In genomic region chr21:37655601-37656300, GRCh38 we compare ENCODE assay signal across 22 cellular contexts.
A peak's percentile ranks its signal among the peaks of the same experiment; 100 is the strongest.
DNase-seq lines count a peak whose midpoint lies in the region; ATAC-seq, FAIRE-seq and TF ChIP-seq lines count a peak whose summit lies in the region.
"Had no signal": no experiment of that assay in that cellular context is flagged by ENCODE, and none has a peak within 500 bp of the region (broad histone marks: within the 10 kb centered on the region; RNA-seq: fewer than 3 reads in every experiment).

No MANE protein-coding gene starts in this region.

- no peak overlapping the region for H3K14ac ChIP-seq in H1 (ENCODE audit: insufficient read length)

- H3K9ac ChIP-seq in H1 (replicated peaks in 1 of 4; ENCODE audit: extremely low read depth in 1 of 4, low read depth in 3 of 4, low read length in 3 of 4) (no peak overlapping the region), PC-3 (ENCODE audit: low read length) (no peak overlapping the region)

- H4K91ac ChIP-seq in H1 (replicated peaks; ENCODE audit: insufficient read length, low read length): no peak overlapping the region

- H3K18ac ChIP-seq in H1 (ENCODE audit: extremely low read depth, low read length): no peak overlapping the region

- TF ChIP-seq CTCF in H1 (IDR thresholded peaks at IDR 0.05; ENCODE audit: control extremely low read depth in 1 of 3, insufficient read depth in 1 of 3, low read depth in 1 of 3, low read length in 3 of 3): no peak
- TF ChIP-seq CTCF in nephron (IDR thresholded peaks at IDR 0.05; ENCODE audit: unreplicated experiment in 3 of 3): no peak
- no peak for TF ChIP-seq CTCF in GM10248 (IDR thresholded peaks at IDR 0.05; ENCODE audit: control extremely low read depth, extremely low read depth, low read depth, missing control alignments)
- TF ChIP-seq CTCF in PC-3 (conservative IDR thresholded peaks at IDR 0.05; ENCODE audit: low read depth, low read length): no peak

- H3K27ac Mint-ChIP-seq in nephron: peak overlapping the region in 2 of 3 experiments; percentile 37 to 58
- H3K27ac Mint-ChIP-seq in activated naive CD8-positive, alpha-beta T cell treated with anti-CD3 and anti-CD28 coated beads, Interleukin-2, amount 50 U/mL, for 24 hours: no peak overlapping the region
- H3K27ac Mint-ChIP-seq: B cell had no signal

- no peak overlapping the region for H3K23ac ChIP-seq in H1 (ENCODE audit: insufficient read length)

- H2BK20ac ChIP-seq in H1 (ENCODE audit: low read length): peak overlapping the region; percentile 26; the same call in 1 of the 2 replicates

- no peak for TF ChIP-seq POLR2A in H1 (IDR thresholded peaks at IDR 0.05; ENCODE audit: control extremely low read depth in 1 of 2, low read depth in 2 of 2, low read length in 2 of 2)

- H2BK12ac ChIP-seq in H1 (ENCODE audit: low read depth, low read length): no peak overlapping the region; the same call in 1 of the 2 replicates

- no peaks in the 10 kb centered on the region for H3K27me3 ChIP-seq in H1 (replicated peaks in 1 of 4; ENCODE audit: control insufficient read depth in 3 of 4, extremely low read depth in 1 of 4, insufficient read depth in 3 of 4, low read length in 3 of 4)
- peaks cover 22% of the 10 kb centered on the region for H3K27me3 ChIP-seq in PC-3 (ENCODE audit: low read length)
- H3K27me3 ChIP-seq: SJCRH30 had no signal

- 95% methylated on average over 6 of the region's 6 CpGs; no CpG with 5 or more reads in 1 of the 2 experiments for WGBS in H1 (ENCODE audit: extremely low coverage in 1 of 2, insufficient coverage in 1 of 2, insufficient read length in 1 of 2, insufficient replicate concordance in 2 of 2, low coverage in 1 of 2, low lambda C conversion rate in 2 of 2, missing lambda C conversion rate in 1 of 2), 2 experiments

- POLR2A ChIA-PET in H1 (lab: Charles Lee; ENCODE audit: partially characterized antibody): interaction anchor here (1.0 to 1.7 kb wide), 3 partner anchors 8 to 19 kb away, joined by 3 to 6 read pairs (median 4); no protein-coding TSS in a partner anchor
- POLR2A ChIA-PET in GM10248 (lab: Yijun Ruan, JAX): no interaction called here
- POLR2A ChIA-PET in PC-3 (lab: Charles Lee; ENCODE audit: unreplicated experiment): no interaction called here

- no peaks in the 10 kb centered on the region for H3K9me3 Mint-ChIP-seq in nephron
- no peaks in the 10 kb centered on the region for H3K9me3 Mint-ChIP-seq in activated naive CD8-positive, alpha-beta T cell treated with anti-CD3 and anti-CD28 coated beads, Interleukin-2, amount 50 U/mL, for 24 hours

- H2AFZ ChIP-seq in H1 (ENCODE audit: low read length) (no peak overlapping the region), PC-3 (ENCODE audit: low read length) (no peak overlapping the region)

- H3K4me3 ChIP-seq in H1 (ENCODE audit: extremely low read depth in 1 of 4, insufficient read depth in 2 of 4, low read depth in 3 of 4, low read length in 4 of 4) (no peak overlapping the region), PC-3 (ENCODE audit: low read length) (no peak overlapping the region)
- H3K4me3 ChIP-seq: MG63, SJCRH30 had no signal

- H3K79me2 ChIP-seq in H1 (ENCODE audit: control insufficient read depth in 1 of 2, insufficient read depth in 2 of 2, low read length in 2 of 2): no peaks in the 10 kb centered on the region
- no peaks in the 10 kb centered on the region for H3K79me2 ChIP-seq in PC-3 (ENCODE audit: low read length)

- no peak overlapping the region for H3K4me3 Mint-ChIP-seq in nephron
- H3K4me3 Mint-ChIP-seq in activated naive CD8-positive, alpha-beta T cell treated with anti-CD3 and anti-CD28 coated beads, Interleukin-2, amount 50 U/mL, for 24 hours: no peak overlapping the region
- H3K4me3 Mint-ChIP-seq: B cell had no signal

- no peaks in the 10 kb centered on the region; the same call in 1 of the 2 replicates for H3K23me2 ChIP-seq in H1 (ENCODE audit: low read depth, low read length)

- no peak overlapping the region for H3K4ac ChIP-seq in H1 (replicated peaks; ENCODE audit: insufficient read length, low read depth, low read length)

- ATAC-seq in PC-3: no peak
- ATAC-seq in activated naive CD8-positive, alpha-beta T cell treated with anti-CD3 and anti-CD28 coated beads, Interleukin-2, amount 50 U/mL, for 24 hours: no peak
- ATAC-seq: Right ventricle myocardium inferior had no signal

- H3K9me2 ChIP-seq in PC-3 (replicated peaks; ENCODE audit: low read length): no peaks in the 10 kb centered on the region

- H2BK120ac ChIP-seq in H1 (replicated peaks; ENCODE audit: low read depth, low read length): no peak overlapping the region

- H3K27me3 Mint-ChIP-seq in nephron (ENCODE audit: low read depth): peaks cover 4% of the 10 kb centered on the region
- H3K27me3 Mint-ChIP-seq in activated naive CD8-positive, alpha-beta T cell treated with anti-CD3 and anti-CD28 coated beads, Interleukin-2, amount 50 U/mL, for 24 hours: peaks cover 7% of the 10 kb centered on the region

- H3K9me3 ChIP-seq in H1 (ENCODE audit: insufficient read depth in 2 of 2, low read depth in 1 of 2, low read length in 1 of 2): no peaks in the 10 kb centered on the region; a peak in 1 of 4 replicates
- no peaks in the 10 kb centered on the region for H3K9me3 ChIP-seq in PC-3 (ENCODE audit: low read length)
- H3K9me3 ChIP-seq: MG63, SJCRH30 had no signal

- no peak overlapping the region for H3K56ac ChIP-seq in H1 (replicated peaks; ENCODE audit: insufficient read length, low read depth, low read length)

- H3K27ac ChIP-seq in H1 (ENCODE audit: low read depth, low read length) (no peak overlapping the region), PC-3 (ENCODE audit: low read length) (no peak overlapping the region)
- H3K27ac ChIP-seq: 22Rv1, C4-2B, SJCRH30 had no signal

- H4K5ac ChIP-seq in H1 (ENCODE audit: insufficient read length, low read depth, low read length): no peak overlapping the region

- H3K36me3 ChIP-seq in H1 (ENCODE audit: control insufficient read depth in 2 of 4, insufficient read depth in 4 of 4, low read length in 3 of 4): no peaks in the 10 kb centered on the region
- H3K36me3 ChIP-seq in PC-3 (ENCODE audit: low read depth, low read length): no peaks in the 10 kb centered on the region
- H3K36me3 ChIP-seq: MG63, SJCRH30 had no signal

- H3K36me3 Mint-ChIP-seq in nephron (ENCODE audit: low read depth): no peaks in the 10 kb centered on the region
- no peaks in the 10 kb centered on the region for H3K36me3 Mint-ChIP-seq in activated naive CD8-positive, alpha-beta T cell treated with anti-CD3 and anti-CD28 coated beads, Interleukin-2, amount 50 U/mL, for 24 hours (ENCODE audit: low read depth)

- TF ChIP-seq EP300 in H1 (IDR thresholded peaks at IDR 0.05; ENCODE audit: borderline replicate concordance in 1 of 2, low read depth in 2 of 2, low read length in 2 of 2): no peak

- intact Hi-C loops in PC-3 (cut with micrococcal nuclease): no loop called here

- no peak for FAIRE-seq in H1 (lab: Jason Lieb, UNC)
- FAIRE-seq: RCC 7860 had no signal

- no TSS peak for BruUV-seq in PC-3 (replicated peaks; lab: Mats Ljungman, UMichigan)

- no peaks in the 10 kb centered on the region for H3K79me1 ChIP-seq in H1 (ENCODE audit: low read depth, low read length)

- no peak overlapping the region for H2BK15ac ChIP-seq in H1 (ENCODE audit: low read length)

- H2AK5ac ChIP-seq in H1 (ENCODE audit: low read depth, low read length): peak overlapping the region; percentile 17; the same call in 1 of the 2 replicates

- DNase-seq in CD1c-positive myeloid dendritic cell (ENCODE audit: extremely low spot score): peak; percentile 38
- DNase-seq in LHCN-M2 (ENCODE audit: low read depth): peak; percentile 82
- DNase-seq in H1 (ENCODE audit: low read depth in 1 of 2, low spot score in 2 of 2): peak in 1 of 2 experiments; percentile 16
- DNase-seq in GM10248 (ENCODE audit: extremely low spot score): no peak
- no peak for DNase-seq in NCI-H510A (lab: John Stamatoyannopoulos, UW)
- no peak for DNase-seq in PC-3
- DNase-seq in activated naive CD8-positive, alpha-beta T cell treated with anti-CD3 and anti-CD28 coated beads, Interleukin-2, amount 50 U/mL, for 24 hours: no peak
- DNase-seq: Calu3, DMS79 treated with DMSO at 0.1 percent for 48 hours, Kasumi-1, MG63, NCI-H1417, NCI-H1694, NCI-H2029 treated with DMSO at 0.1 percent for 48 hours, NCI-H69, SJCRH30 had no signal

- H3K4me1 Mint-ChIP-seq in nephron: peaks cover 24% of the 10 kb centered on the region
- peaks cover 2% of the 10 kb centered on the region for H3K4me1 Mint-ChIP-seq in activated naive CD8-positive, alpha-beta T cell treated with anti-CD3 and anti-CD28 coated beads, Interleukin-2, amount 50 U/mL, for 24 hours
- H3K4me1 Mint-ChIP-seq: B cell had no signal

- H4K20me1 ChIP-seq in H1 (replicated peaks in 1 of 2; ENCODE audit: control insufficient read depth in 1 of 2, insufficient read depth in 2 of 2, low read length in 2 of 2): no peaks in the 10 kb centered on the region
- no peaks in the 10 kb centered on the region for H4K20me1 ChIP-seq in PC-3 (ENCODE audit: low read length)

- no peak for TF ChIP-seq RAD21 in H1 (IDR thresholded peaks at IDR 0.05 in 1 of 2, conservative IDR thresholded peaks at IDR 0.05 in 1 of 2; ENCODE audit: low read depth in 2 of 2, low read length in 2 of 2)

- no peak overlapping the region for H2BK5ac ChIP-seq in H1 (ENCODE audit: low read depth, low read length)

- no peak overlapping the region for H4K8ac ChIP-seq in H1 (ENCODE audit: extremely low read depth, insufficient read depth, low read length)

- CTCF ChIA-PET in H1 (lab: Charles Lee; ENCODE audit: partially characterized antibody) (interaction anchor here (1.3 to 2.0 kb wide), 3 partner anchors 12 to 19 kb away, joined by 4 to 10 read pairs (median 6); no protein-coding TSS in a partner anchor), GM10248 (lab: Yijun Ruan, JAX) (interaction anchor here (1.3 to 2.8 kb wide), 4 partner anchors 8 to 19 kb away, joined by 4 to 13 read pairs (median 5); no protein-coding TSS in a partner anchor), PC-3 (lab: Charles Lee) (no interaction called here)

- no peaks in the 10 kb centered on the region for H3F3A ChIP-seq in PC-3 (ENCODE audit: low read length, unreplicated experiment)

- H3K4me2 ChIP-seq in H1 (ENCODE audit: insufficient read depth in 1 of 2, low read depth in 2 of 2, low read length in 2 of 2): no peak overlapping the region
- no peak overlapping the region for H3K4me2 ChIP-seq in PC-3 (ENCODE audit: low read length)

- no peaks in the 10 kb centered on the region for H3K4me1 ChIP-seq in H1 (replicated peaks in 1 of 4; ENCODE audit: control insufficient read depth in 3 of 4, insufficient read depth in 4 of 4, low read length in 3 of 4)
- peaks cover 17% of the 10 kb centered on the region for H3K4me1 ChIP-seq in PC-3 (ENCODE audit: insufficient read depth, low read length)
- H3K4me1 ChIP-seq: SJCRH30 had no signal

TF ChIP-seq in H1, 55 proteins besides CTCF, POLR2A, EP300 and RAD21 (continues in another document):
- TF ChIP-seq RFX5 (IDR thresholded peaks at IDR 0.05; ENCODE audit: borderline replicate concordance, low read depth, low read length): no peak
- no peak for TF ChIP-seq SUZ12 (IDR thresholded peaks at IDR 0.05; ENCODE audit: low read length)

Comparison
In these comparisons a context has a peak if more than half of its experiments do, and no peak if none do; other contexts are left out.
1. DNase-seq: peak in CD1c-positive myeloid dendritic cell (single experiment) and LHCN-M2 (single experiment); none in GM10248 (single experiment), NCI-H510A (single experiment), PC-3 (single experiment) and activated naive CD8-positive, alpha-beta T cell treated with anti-CD3 and anti-CD28 coated beads, Interleukin-2, amount 50 U/mL, for 24 hours (single experiment).